In the genomic region with DNA sequence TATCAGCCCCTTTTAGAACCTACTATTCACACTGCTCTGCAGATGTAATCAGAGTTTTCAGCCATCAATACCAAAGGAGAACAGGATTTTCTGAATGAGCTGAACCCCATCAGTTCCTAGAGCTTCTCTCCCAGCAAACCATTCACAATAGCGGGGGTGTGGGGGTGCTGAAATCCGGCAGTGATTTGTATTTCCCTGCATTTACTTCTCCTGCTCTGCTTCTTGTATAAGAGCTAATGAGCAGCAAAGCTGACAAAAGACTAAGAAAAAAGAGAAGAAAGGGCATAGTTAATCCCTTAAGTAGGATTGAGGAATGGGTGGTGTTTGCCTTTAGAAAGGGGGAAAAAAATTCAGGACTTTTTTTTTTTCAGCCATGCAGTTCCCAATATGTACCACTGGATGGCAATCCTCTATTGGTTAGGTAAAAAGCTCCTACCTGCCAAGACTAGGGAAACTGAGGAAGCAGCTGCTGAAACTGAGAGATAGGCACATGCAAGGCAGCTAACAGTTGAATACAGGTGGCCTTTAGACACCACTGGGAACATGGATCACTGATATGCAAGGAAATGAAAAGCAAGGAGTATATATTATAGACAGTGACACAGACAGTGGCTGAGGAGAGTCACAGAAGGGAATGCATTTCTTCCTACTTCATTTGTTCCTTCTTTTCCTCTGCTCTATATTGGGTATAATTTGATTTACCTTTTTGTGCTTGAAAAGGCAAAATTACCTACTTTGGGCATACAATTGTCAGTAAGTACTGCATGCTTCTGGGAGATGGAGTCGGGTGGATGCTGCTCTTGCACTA, we compare ENCODE assay signal across 1 cellular context.
TF ChIP-seq lines count a peak whose summit lies in the region.

No MANE protein-coding gene starts in this region.

TF ChIP-seq in GM23338, 12 proteins besides CTCF, POLR2A, EP300 and RAD21 (continued from another document):
- no peak for TF ChIP-seq ETS1 (IDR thresholded peaks at IDR 0.05)
- no peak for TF ChIP-seq EZH2phosphoT487 (IDR thresholded peaks at IDR 0.05; ENCODE audit: unreplicated experiment)
- TF ChIP-seq ZNF331 (CRISPR knock-in tag; IDR thresholded peaks at IDR 0.05; ENCODE audit: low read depth) = no peak
- TF ChIP-seq POLR2AphosphoS5 (IDR thresholded peaks at IDR 0.05; ENCODE audit: low read depth) = no peak
- no peak for TF ChIP-seq REST (IDR thresholded peaks at IDR 0.05; ENCODE audit: unreplicated experiment)
